9 cellular contexts compared by ENCODE assay signal in the genomic region with DNA sequence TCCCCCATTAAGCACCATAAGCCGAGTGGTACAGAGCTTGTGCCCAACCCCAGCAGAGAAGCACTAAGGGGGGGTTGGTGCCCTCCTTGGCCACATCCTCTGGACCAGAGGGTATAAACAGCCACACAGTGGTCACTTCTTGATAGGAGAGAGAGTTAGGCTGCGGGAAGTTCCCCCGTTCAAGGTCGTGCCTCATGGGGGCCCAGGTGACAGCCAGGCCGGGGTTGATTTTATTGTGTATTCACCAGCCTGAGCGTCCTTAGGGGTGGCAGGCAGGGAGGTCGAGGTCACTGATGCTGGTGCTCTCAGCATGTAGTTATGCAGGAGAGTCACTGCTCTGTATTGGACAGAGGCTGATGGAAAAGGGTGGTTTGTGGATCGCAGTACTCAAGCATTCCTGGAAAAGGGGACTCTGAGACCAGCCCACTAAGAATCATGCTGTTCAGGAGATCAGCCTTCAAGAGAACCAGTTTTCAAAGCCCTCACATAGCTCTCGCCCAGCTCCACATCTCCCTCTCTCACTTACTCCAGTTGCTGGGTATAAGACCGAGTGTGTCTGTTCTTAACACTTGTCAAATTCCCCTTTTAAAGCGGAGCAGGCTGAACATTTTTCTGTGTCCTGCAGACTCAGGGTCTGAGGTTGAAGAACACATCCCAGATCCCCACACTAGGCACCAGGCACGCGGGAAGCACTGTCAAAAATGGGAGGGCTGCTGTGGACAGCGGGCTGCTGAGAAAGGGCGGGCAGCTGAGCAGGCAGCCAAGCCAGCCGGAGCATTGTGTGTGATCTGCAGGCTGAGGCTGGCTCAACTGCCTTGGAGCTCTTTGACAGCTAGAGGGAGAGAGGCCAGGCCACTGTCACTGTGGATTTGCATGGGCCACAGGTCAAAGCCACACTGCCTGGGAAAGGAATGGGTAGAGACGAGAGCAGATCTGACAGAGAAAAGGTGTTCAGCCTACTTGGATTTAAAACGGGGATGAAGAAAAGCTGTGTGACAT. TPM values are rescaled to one million over a fixed set of nuclear protein-coding genes. Genes with fewer than 3 reads are reported as not detected.
DNase-seq lines count a peak whose midpoint lies in the region; ATAC-seq and TF ChIP-seq lines count a peak whose summit lies in the region.
"Had no signal": no experiment of that assay in that cellular context is flagged by ENCODE, and none has a peak within 500 bp of the region (broad histone marks: within the 10 kb centered on the region; RNA-seq: fewer than 3 reads in every experiment).

No MANE protein-coding gene starts in this region.

- no peak overlapping the region for H3K4me3 ChIP-seq in Panc1 (ENCODE audit: low read depth in 2 of 2, low read length in 2 of 2)

- peaks cover 42% of the 10 kb centered on the region for H3K4me1 Mint-ChIP-seq in CD14-positive monocyte
- peaks cover 15% of the 10 kb centered on the region for H3K4me1 Mint-ChIP-seq in osteocyte (ENCODE audit: unreplicated experiment)
- peaks cover 12% of the 10 kb centered on the region for H3K4me1 Mint-ChIP-seq in T-helper 17 cell

- H3K4me1 ChIP-seq in Panc1 (ENCODE audit: control insufficient read depth, insufficient read depth, low read length), result peaks cover 3% of the 10 kb centered on the region

- H3K27me3 Mint-ChIP-seq in CD14-positive monocyte (ENCODE audit: low read depth in 3 of 3) (peaks cover 51 to 61% (median 54%) of the 10 kb centered on the region in 3 donors), osteocyte (ENCODE audit: unreplicated experiment) (peaks cover 81% of the 10 kb centered on the region), T-helper 17 cell (peaks cover 88% of the 10 kb centered on the region)

- H3K36me3 Mint-ChIP-seq in CD14-positive monocyte (peaks cover 0 to 7% of the 10 kb centered on the region in 2 donors), osteocyte (ENCODE audit: unreplicated experiment) (no peaks in the 10 kb centered on the region), T-helper 17 cell (ENCODE audit: low read depth) (peaks cover 7% of the 10 kb centered on the region)

- H3K4me3 Mint-ChIP-seq in CD14-positive monocyte (peak overlapping the region; percentile 68 to 83), osteocyte (ENCODE audit: unreplicated experiment) (no peak overlapping the region), T-helper 17 cell (no peak overlapping the region)

- CTCF ChIA-PET in Panc1 (lab: Charles Lee), result interaction anchor here (0.6 kb wide), 1 partner anchor 287 kb away, joined by 3 read pairs; no protein-coding TSS in a partner anchor

- peaks cover 11% of the 10 kb centered on the region; the same call in 1 of the 2 replicates for H3K27me3 ChIP-seq in Panc1 (ENCODE audit: control insufficient read depth, insufficient read depth, low read length)

- H3K27ac Mint-ChIP-seq in CD14-positive monocyte, result no peak overlapping the region
- no peak overlapping the region for H3K27ac Mint-ChIP-seq in osteocyte (ENCODE audit: unreplicated experiment)
- no peak overlapping the region for H3K27ac Mint-ChIP-seq in T-helper 17 cell

- no peak for DNase-seq in CD14-positive monocyte (ENCODE audit: low spot score)
- no peak for DNase-seq in Panc1 (ENCODE audit: low read depth, low spot score)
- DNase-seq in Right ventricle myocardium inferior (ENCODE audit: missing footprints), result peak; percentile 79
- DNase-seq in osteocyte (ENCODE audit: extremely low spot score, unreplicated experiment), result no peak
- no peak for DNase-seq in NCI-H1694 treated with DMSO at 0.1 percent for 48 hours (lab: John Stamatoyannopoulos, UW)
- no peak for DNase-seq in stimulated activated CD4-positive, alpha-beta T cell treated with anti-CD3 and anti-CD28 coated beads, Interleukin-2, amount 100 ng/mL, for 24 hours
- DNase-seq in T-helper 17 cell, result no peak
- DNase-seq: activated effector memory CD4-positive, alpha-beta T cell treated with anti-CD3 and anti-CD28 coated beads, Interleukin-2, amount 50 U/mL, for 16 hours had no signal

- BruUV-seq in Panc1 (replicated peaks; lab: Mats Ljungman, UMichigan), result no TSS peak

- peak; percentile 40; the same call in 1 of the 2 replicates for ATAC-seq in Panc1
- peak; percentile 72 for ATAC-seq in Right ventricle myocardium inferior
- ATAC-seq in T-helper 17 cell, result no peak
- no peak for ATAC-seq in HG03432 (IDR thresholded peaks at IDR 0.05; ENCODE audit: unreplicated experiment)

- peaks cover 0 to 9% (median 2%) of the 10 kb centered on the region in 7 donors for H3K9me3 Mint-ChIP-seq in CD14-positive monocyte
- no peaks in the 10 kb centered on the region for H3K9me3 Mint-ChIP-seq in osteocyte (ENCODE audit: unreplicated experiment)

- TF ChIP-seq CTCF in CD14-positive monocyte (IDR thresholded peaks at IDR 0.05), result no peak
- TF ChIP-seq CTCF in Panc1 (IDR thresholded peaks at IDR 0.05), result no peak
- peak; percentile 20 for TF ChIP-seq CTCF in osteocyte (IDR thresholded peaks at IDR 0.05)

- H3K36me3 ChIP-seq in Panc1 (ENCODE audit: control insufficient read depth, insufficient read depth, low read length), result no peaks in the 10 kb centered on the region

- POLR2A ChIA-PET in Panc1 (lab: Charles Lee), result no interaction called here

- H3K27ac ChIP-seq in Panc1 (ENCODE audit: low read length), result no peak overlapping the region

- H3K9me3 ChIP-seq in Panc1 (ENCODE audit: control insufficient read depth, insufficient read depth, low read depth, low read length) (no peaks in the 10 kb centered on the region), T-helper 17 cell (ENCODE audit: control insufficient read depth, low read length, poor library complexity, severe bottlenecking) (no peaks in the 10 kb centered on the region)

- intact Hi-C loops in CD14-positive monocyte (cut with micrococcal nuclease), result no loop called here
- intact Hi-C loops in Panc1 (cut with micrococcal nuclease; ENCODE audit: unreplicated experiment), result no loop called here
- intact Hi-C loops in Right ventricle myocardium inferior (cut with DNase I), result loop anchor here (2.0 kb wide), 1 partner anchor 93 kb away; no protein-coding TSS in a partner anchor

- in situ Hi-C loops in Panc1 (cut with HindIII; ENCODE audit: low pct_unique_long_range_greater_than_20kb, low sequenced_read_pairs), result no loop called here

RNA-seq across cellular contexts. Expression of a gene that starts 1.8 kb away (rescaled TPM):
- under 1 TPM; 0.05 to 0.15 TPM for polyA plus RNA-seq in CD14-positive monocyte
- total RNA-seq in Panc1 (2021; ENCODE audit: unreplicated experiment), result 0.05 TPM
- 0.04 TPM for polyA plus RNA-seq in Panc1 (2012; ENCODE audit: insufficient read length)
- 49.9 TPM for total RNA-seq in Right ventricle myocardium inferior
- total RNA-seq in osteocyte, result 0.24 and 0.44 TPM in 2 replicates
- total RNA-seq in T-helper 17 cell, result under 1 TPM; 0.12 to 0.16 TPM

Comparison
In these comparisons a context has a peak if more than half of its experiments do, and no peak if none do; other contexts are left out.
1. H3K4me3 Mint-ChIP-seq: peak in CD14-positive monocyte (2 of 2); none in osteocyte (single experiment) and T-helper 17 cell (single experiment).
2. ATAC-seq: peak in Panc1 (single experiment) and Right ventricle myocardium inferior (single experiment); none in T-helper 17 cell (single experiment) and HG03432 (single experiment).
3. RNA of a gene that starts 1.8 kb away (total RNA-seq): 49.9 TPM in Right ventricle myocardium inferior (single experiment); 0.24 to 0.44 TPM in osteocyte, 0.12 to 0.16 TPM in T-helper 17 cell and 0.05 TPM in Panc1 (single experiment); every median in the first group is over 10 times any median in the second.